ENCODE assay signal across 8 cellular contexts in genomic region chr2:240560084-240560479, GRCh38. TPM values are rescaled to one million over a fixed set of nuclear protein-coding genes. Genes with fewer than 3 reads are reported as not detected.
DNase-seq lines count a peak whose midpoint lies in the region; ATAC-seq and TF ChIP-seq lines count a peak whose summit lies in the region.

TSS of gene DUSP28 (plus strand) at chr2:240560357. CDS start at chr2:240560685, 328 bp downstream.

- TF ChIP-seq CTCF in DND-41 (IDR thresholded peaks at IDR 0.05; ENCODE audit: borderline replicate concordance, extremely low read depth, low read length, poor library complexity, severe bottlenecking) (no peak), neural cell (IDR thresholded peaks at IDR 0.05; ENCODE audit: poor library complexity, severe bottlenecking) (no peak)

- no peaks in the 10 kb centered on the region for H3K9me2 ChIP-seq in neural cell (ENCODE audit: insufficient read depth, low read length)

- peaks cover 52% of the 10 kb centered on the region for H3K36me3 ChIP-seq in DND-41 (ENCODE audit: insufficient read depth, low read length)
- H3K36me3 ChIP-seq in neural cell (ENCODE audit: insufficient read depth, low read length), result no peaks in the 10 kb centered on the region
- no peaks in the 10 kb centered on the region for H3K36me3 ChIP-seq in stomach smooth muscle (ENCODE audit: control insufficient read depth in 2 of 2, insufficient read depth in 2 of 2, low read length in 2 of 2)

- H3K4me3 ChIP-seq in DND-41 (ENCODE audit: low read depth in 1 of 2, low read length in 2 of 2) (peak within 1 kb of the TSS; percentile 48 to 78), neural cell (ENCODE audit: low read length) (peak within 1 kb of the TSS; percentile 91), stomach smooth muscle (ENCODE audit: low read length in 2 of 2) (peak within 1 kb of the TSS; percentile 52 to 77)

- H2AFZ ChIP-seq in DND-41 (ENCODE audit: low read depth, low read length), result peak within 1 kb of the TSS; percentile 75
- peak within 1 kb of the TSS; percentile 40 for H2AFZ ChIP-seq in neural cell (ENCODE audit: low read depth, low read length)

- H3K27ac ChIP-seq in DND-41 (ENCODE audit: low read length) (peak within 1 kb of the TSS; percentile 98), neural cell (ENCODE audit: low read length) (peak within 1 kb of the TSS; percentile 92), stomach smooth muscle (ENCODE audit: low read length) (peak within 1 kb of the TSS; percentile 92)

- H3K9ac ChIP-seq in DND-41 (ENCODE audit: low read depth, low read length) (peak within 1 kb of the TSS; percentile 99), neural cell (ENCODE audit: low read length) (peak within 1 kb of the TSS; percentile 91), stomach smooth muscle (ENCODE audit: low read length in 2 of 2) (peak within 1 kb of the TSS; percentile 73 to 77)

- ATAC-seq in DND-41 (ENCODE audit: insufficient read depth, low read depth) (peak; percentile 81), GM21576 (IDR thresholded peaks at IDR 0.05; ENCODE audit: unreplicated experiment) (peak; percentile 59)

- TF ChIP-seq RAD21 in Ishikawa (IDR thresholded peaks at IDR 0.05; ENCODE audit: low read depth) (no peak), neural cell (conservative IDR thresholded peaks at IDR 0.05) (no peak)

- no peaks in the 10 kb centered on the region for H3F3A ChIP-seq in neural cell (ENCODE audit: insufficient read depth, low read length, poor library complexity, severe bottlenecking)

- peaks cover 8% of the 10 kb centered on the region for H4K20me1 ChIP-seq in DND-41 (ENCODE audit: insufficient read depth, low read length)
- H4K20me1 ChIP-seq in neural cell (ENCODE audit: insufficient read depth), result no peaks in the 10 kb centered on the region

- TF ChIP-seq EP300 in Ishikawa (IDR thresholded peaks at IDR 0.05; ENCODE audit: borderline replicate concordance), result peak; percentile 35; the same call in 1 of the 2 replicates
- no peak for TF ChIP-seq EP300 in neural cell (conservative IDR thresholded peaks at IDR 0.05; ENCODE audit: poor library complexity, severe bottlenecking)

- peak within 1 kb of the TSS; percentile 91 for H3K4me2 ChIP-seq in DND-41 (ENCODE audit: insufficient read depth, low read length)
- peak within 1 kb of the TSS; percentile 57 for H3K4me2 ChIP-seq in neural cell (ENCODE audit: low read length)

- H3K79me2 ChIP-seq in DND-41 (ENCODE audit: insufficient read depth, low read length), result peaks cover 84% of the 10 kb centered on the region
- H3K79me2 ChIP-seq in neural cell (replicated peaks; ENCODE audit: insufficient read depth, low read length), result no peaks in the 10 kb centered on the region

- H3K4me1 ChIP-seq in DND-41 (ENCODE audit: insufficient read depth, low read length) (peaks cover 55% of the 10 kb centered on the region), stomach smooth muscle (ENCODE audit: control insufficient read depth, insufficient read depth, low read length) (peaks cover 32% of the 10 kb centered on the region)

- DNase-seq in DND-41 (peak; percentile 91), RPMI8226 (peak; percentile 90), fibroblast of the conjunctiva (ENCODE audit: low read depth) (peak; percentile 64)
- peak; percentile 87 for DNase-seq in activated T-helper 9 cell treated with anti-CD3 and anti-CD28 coated beads, Interleukin-2, amount 50 U/mL, for 16 hours (ENCODE audit: low read depth)

- H3K9me3 ChIP-seq in DND-41 (ENCODE audit: insufficient read depth, low read length, severe bottlenecking) (no peaks in the 10 kb centered on the region), neural cell (ENCODE audit: low read length) (no peaks in the 10 kb centered on the region), stomach smooth muscle (ENCODE audit: control insufficient read depth in 2 of 2, low read length in 2 of 2) (no peaks in the 10 kb centered on the region)

- H3K27me3 ChIP-seq in DND-41 (ENCODE audit: insufficient read depth, low read length, poor library complexity) (no peaks in the 10 kb centered on the region), neural cell (ENCODE audit: insufficient read depth, low read depth, low read length) (no peaks in the 10 kb centered on the region), stomach smooth muscle (ENCODE audit: control insufficient read depth in 1 of 2, insufficient read depth in 2 of 2, low read length in 2 of 2) (peaks cover 10 to 11% of the 10 kb centered on the region in 2 donors)

TF ChIP-seq in Ishikawa, 13 proteins besides CTCF, POLR2A, EP300 and RAD21 (continues in another document):
- TF ChIP-seq TAF1 (IDR thresholded peaks at IDR 0.05; ENCODE audit: low read depth) (peak; percentile 68; the same call in 1 of the 2 replicates), TCF12 (IDR thresholded peaks at IDR 0.05; ENCODE audit: low read depth) (no peak), YY1 (IDR thresholded peaks at IDR 0.05; ENCODE audit: low read depth) (0 out of 2 replicates have a peak, but pooled peaks have one; percentile 23), ZBTB7A (IDR thresholded peaks at IDR 0.05; ENCODE audit: low read depth) (no peak), EGR1 (IDR thresholded peaks at IDR 0.05) (peak; percentile 86)
- TF ChIP-seq, protein P1, sequence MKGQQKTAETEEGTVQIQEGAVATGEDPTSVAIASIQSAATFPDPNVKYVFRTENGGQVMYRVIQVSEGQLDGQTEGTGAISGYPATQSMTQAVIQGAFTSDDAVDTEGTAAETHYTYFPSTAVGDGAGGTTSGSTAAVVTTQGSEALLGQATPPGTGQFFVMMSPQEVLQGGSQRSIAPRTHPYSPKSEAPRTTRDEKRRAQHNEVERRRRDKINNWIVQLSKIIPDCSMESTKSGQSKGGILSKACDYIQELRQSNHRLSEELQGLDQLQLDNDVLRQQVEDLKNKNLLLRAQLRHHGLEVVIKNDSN (IDR thresholded peaks at IDR 0.05), result peak; percentile 74
- TF ChIP-seq, protein P2, sequence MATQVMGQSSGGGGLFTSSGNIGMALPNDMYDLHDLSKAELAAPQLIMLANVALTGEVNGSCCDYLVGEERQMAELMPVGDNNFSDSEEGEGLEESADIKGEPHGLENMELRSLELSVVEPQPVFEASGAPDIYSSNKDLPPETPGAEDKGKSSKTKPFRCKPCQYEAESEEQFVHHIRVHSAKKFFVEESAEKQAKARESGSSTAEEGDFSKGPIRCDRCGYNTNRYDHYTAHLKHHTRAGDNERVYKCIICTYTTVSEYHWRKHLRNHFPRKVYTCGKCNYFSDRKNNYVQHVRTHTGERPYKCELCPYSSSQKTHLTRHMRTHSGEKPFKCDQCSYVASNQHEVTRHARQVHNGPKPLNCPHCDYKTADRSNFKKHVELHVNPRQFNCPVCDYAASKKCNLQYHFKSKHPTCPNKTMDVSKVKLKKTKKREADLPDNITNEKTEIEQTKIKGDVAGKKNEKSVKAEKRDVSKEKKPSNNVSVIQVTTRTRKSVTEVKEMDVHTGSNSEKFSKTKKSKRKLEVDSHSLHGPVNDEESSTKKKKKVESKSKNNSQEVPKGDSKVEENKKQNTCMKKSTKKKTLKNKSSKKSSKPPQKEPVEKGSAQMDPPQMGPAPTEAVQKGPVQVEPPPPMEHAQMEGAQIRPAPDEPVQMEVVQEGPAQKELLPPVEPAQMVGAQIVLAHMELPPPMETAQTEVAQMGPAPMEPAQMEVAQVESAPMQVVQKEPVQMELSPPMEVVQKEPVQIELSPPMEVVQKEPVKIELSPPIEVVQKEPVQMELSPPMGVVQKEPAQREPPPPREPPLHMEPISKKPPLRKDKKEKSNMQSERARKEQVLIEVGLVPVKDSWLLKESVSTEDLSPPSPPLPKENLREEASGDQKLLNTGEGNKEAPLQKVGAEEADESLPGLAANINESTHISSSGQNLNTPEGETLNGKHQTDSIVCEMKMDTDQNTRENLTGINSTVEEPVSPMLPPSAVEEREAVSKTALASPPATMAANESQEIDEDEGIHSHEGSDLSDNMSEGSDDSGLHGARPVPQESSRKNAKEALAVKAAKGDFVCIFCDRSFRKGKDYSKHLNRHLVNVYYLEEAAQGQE (IDR thresholded peaks at IDR 0.05; ENCODE audit: low read depth), result no peak

TF ChIP-seq in neural cell, 6 proteins besides CTCF, POLR2A, EP300 and RAD21:
- TF ChIP-seq EZH2 (IDR thresholded peaks at IDR 0.05; ENCODE audit: borderline replicate concordance, insufficient read depth, low read length, poor library complexity, severe bottlenecking) (no peak), TAF1 (IDR thresholded peaks at IDR 0.05; ENCODE audit: low read depth) (no peak), SMC3 (conservative IDR thresholded peaks at IDR 0.05; ENCODE audit: poor library complexity) (no peak), MXI1 (conservative IDR thresholded peaks at IDR 0.05; ENCODE audit: poor library complexity, severe bottlenecking) (peak; percentile 89), POLR2AphosphoS5 (IDR thresholded peaks at IDR 0.05) (peak; percentile 54)
- TF ChIP-seq, protein P2 (IDR thresholded peaks at IDR 0.05; ENCODE audit: borderline replicate concordance), result no peak

RNA-seq across cellular contexts. Expression of gene DUSP28, which starts in this region (rescaled TPM):
- polyA plus RNA-seq in neural cell, result 20.3 and 26.6 TPM in 2 replicates
- polyA minus RNA-seq in neural cell, result 8.5 and 11.2 TPM in 2 replicates

Comparison
In these comparisons a context has a peak if more than half of its experiments do, and no peak if none do; other contexts are left out.
1. Peak in every context shown above with its lines: DNase-seq, ATAC-seq, H3K4me3 ChIP-seq and H3K27ac ChIP-seq.